8 cellular contexts compared by ENCODE assay signal in genomic region chr2:74458957-74459290, GRCh38. TPM values are rescaled to one million over a fixed set of nuclear protein-coding genes. Genes with fewer than 3 reads are reported as not detected.
A peak's percentile ranks its signal among the peaks of the same experiment; 100 is the strongest.
DNase-seq lines count a peak whose midpoint lies in the region; ATAC-seq, FAIRE-seq and TF ChIP-seq lines count a peak whose summit lies in the region.

No MANE protein-coding gene starts in this region.

- H3K4me3 Mint-ChIP-seq in activated CD4-positive, alpha-beta T cell treated with anti-CD3 and anti-CD28 coated beads, Interleukin-2, amount 10 ng/mL, durations not matched to agents 24 days and 14 days, result peak overlapping the region; percentile 100
- H3K4me3 Mint-ChIP-seq in activated naive CD8-positive, alpha-beta T cell treated with anti-CD3 and anti-CD28 coated beads, Interleukin-2, amount 10 ng/mL, durations not matched to agents 7 days and 5 days, result peak overlapping the region; percentile 99

- H3K4me3 ChIP-seq in kidney (ENCODE audit: low read length in 2 of 2), result peak overlapping the region; percentile 79 to 97

- no peaks in the 10 kb centered on the region for H3K27me3 Mint-ChIP-seq in activated CD4-positive, alpha-beta T cell treated with anti-CD3 and anti-CD28 coated beads, Interleukin-2, amount 10 ng/mL, durations not matched to agents 24 days and 14 days
- no peaks in the 10 kb centered on the region for H3K27me3 Mint-ChIP-seq in activated naive CD8-positive, alpha-beta T cell treated with anti-CD3 and anti-CD28 coated beads, Interleukin-2, amount 10 ng/mL, durations not matched to agents 7 days and 5 days

- H3K27ac ChIP-seq in kidney (ENCODE audit: low read depth in 2 of 2, low read length in 2 of 2), result no peak overlapping the region
- H3K27ac ChIP-seq in temporal lobe (ENCODE audit: low read depth, low read length), result peak overlapping the region; percentile 25

- peaks cover 12 to 26% of the 10 kb centered on the region in 2 donors for H3K4me1 ChIP-seq in kidney (ENCODE audit: control insufficient read depth in 1 of 2, insufficient read depth in 1 of 2, low read depth in 1 of 2, low read length in 2 of 2)

- TF ChIP-seq CTCF in kidney (IDR thresholded peaks at IDR 0.05; ENCODE audit: borderline replicate concordance, extremely low read depth, insufficient read depth), result no peak

- peak; percentile 77 for DNase-seq in activated CD4-positive, alpha-beta T cell treated with anti-CD3 and anti-CD28 coated beads, Interleukin-2, amount 10 ng/mL, durations not matched to agents 24 days and 14 days
- no peak for DNase-seq in activated CD4-positive, alpha-beta T cell treated with anti-CD3 and anti-CD28 coated beads, Interleukin-2, amount 50 U/mL, for 48 hours
- DNase-seq in activated naive CD8-positive, alpha-beta T cell treated with anti-CD3 and anti-CD28 coated beads, Interleukin-2, amount 10 ng/mL, durations not matched to agents 7 days and 5 days, result no peak
- no peak for DNase-seq in kidney
- DNase-seq in middle frontal gyrus (ENCODE audit: extremely low spot score, low spot score), result no peak
- no peak for DNase-seq in dedifferentiated amniotic fluid mesenchymal stem cell (ENCODE audit: extremely low spot score)

- H3K4me1 Mint-ChIP-seq in activated CD4-positive, alpha-beta T cell treated with anti-CD3 and anti-CD28 coated beads, Interleukin-2, amount 10 ng/mL, durations not matched to agents 24 days and 14 days, result peaks cover 54% of the 10 kb centered on the region
- peaks cover 49% of the 10 kb centered on the region for H3K4me1 Mint-ChIP-seq in activated naive CD8-positive, alpha-beta T cell treated with anti-CD3 and anti-CD28 coated beads, Interleukin-2, amount 10 ng/mL, durations not matched to agents 7 days and 5 days

- H3K9ac ChIP-seq in kidney (ENCODE audit: low read length in 2 of 2), result peak overlapping the region; percentile 56 to 71

- intact Hi-C loops in activated CD4-positive, alpha-beta T cell treated with anti-CD3 and anti-CD28 coated beads, Interleukin-2, amount 10 ng/mL, durations not matched to agents 24 days and 14 days (cut with micrococcal nuclease), result loop anchor here (1.0 to 5.0 kb wide), 3 partner anchors 13 to 1227 kb away; partner anchors contain the start of genes ALMS1, CCT7, MRPL53 and PRADC1
- intact Hi-C loops in kidney (cut with DNase I), result no loop called here

- POLR2A ChIA-PET in activated naive CD8-positive, alpha-beta T cell treated with anti-CD3 and anti-CD28 coated beads, Interleukin-2, amount 10 ng/mL, durations not matched to agents 7 days and 5 days (lab: Charles Lee), result interaction anchor here (1.0 to 6.7 kb wide), 15 partner anchors 10 to 722 kb away, joined by 3 to 58 read pairs (median 5); partner anchors contain the start of genes AUP1, C2orf81, CCDC142 and HTRA2

- peaks cover 49% of the 10 kb centered on the region for H3K36me3 Mint-ChIP-seq in activated CD4-positive, alpha-beta T cell treated with anti-CD3 and anti-CD28 coated beads, Interleukin-2, amount 10 ng/mL, durations not matched to agents 24 days and 14 days (ENCODE audit: low read depth)
- peaks cover 8% of the 10 kb centered on the region for H3K36me3 Mint-ChIP-seq in activated naive CD8-positive, alpha-beta T cell treated with anti-CD3 and anti-CD28 coated beads, Interleukin-2, amount 10 ng/mL, durations not matched to agents 7 days and 5 days

- peaks cover 0 to 3% of the 10 kb centered on the region in 2 donors for H3K36me3 ChIP-seq in kidney (ENCODE audit: control insufficient read depth in 1 of 2, insufficient read depth in 2 of 2, low read length in 2 of 2)

- no peak for FAIRE-seq in kidney (lab: Jason Lieb, UNC)

- H3K9me3 Mint-ChIP-seq in activated CD4-positive, alpha-beta T cell treated with anti-CD3 and anti-CD28 coated beads, Interleukin-2, amount 10 ng/mL, durations not matched to agents 24 days and 14 days, result no peaks in the 10 kb centered on the region
- H3K9me3 Mint-ChIP-seq in activated naive CD8-positive, alpha-beta T cell treated with anti-CD3 and anti-CD28 coated beads, Interleukin-2, amount 10 ng/mL, durations not matched to agents 7 days and 5 days, result no peaks in the 10 kb centered on the region

- no peak for ATAC-seq in activated naive CD8-positive, alpha-beta T cell treated with anti-CD3 and anti-CD28 coated beads, Interleukin-2, amount 10 ng/mL, durations not matched to agents 7 days and 5 days (ENCODE audit: low read depth)
- ATAC-seq in HG02870 (IDR thresholded peaks at IDR 0.05; ENCODE audit: unreplicated experiment), result no peak

- H3K27ac Mint-ChIP-seq in activated CD4-positive, alpha-beta T cell treated with anti-CD3 and anti-CD28 coated beads, Interleukin-2, amount 10 ng/mL, durations not matched to agents 24 days and 14 days, result peak overlapping the region; percentile 100
- peak overlapping the region; percentile 93 for H3K27ac Mint-ChIP-seq in activated naive CD8-positive, alpha-beta T cell treated with anti-CD3 and anti-CD28 coated beads, Interleukin-2, amount 10 ng/mL, durations not matched to agents 7 days and 5 days

- H3K9me3 ChIP-seq in kidney (ENCODE audit: control insufficient read depth in 1 of 2, low read length in 2 of 2), result no peaks in the 10 kb centered on the region

RNA-seq across cellular contexts. Expression of gene WBP1, which starts 0.7 kb away (rescaled TPM):
- 28.8 and 29.0 TPM in 2 replicates for total RNA-seq in activated CD4-positive, alpha-beta T cell treated with anti-CD3 and anti-CD28 coated beads, Interleukin-2, amount 10 ng/mL, durations not matched to agents 24 days and 14 days
- total RNA-seq in activated naive CD8-positive, alpha-beta T cell treated with anti-CD3 and anti-CD28 coated beads, Interleukin-2, amount 10 ng/mL, durations not matched to agents 7 days and 5 days, result 10 to 100 TPM; 66.8 to 69.6 TPM
- total RNA-seq in kidney (83.9 TPM), temporal lobe (18.4 TPM)
- polyA plus RNA-seq in kidney (ENCODE audit: insufficient read depth, low read depth, low replicate concordance), result 150 TPM

RNA-seq across cellular contexts. Expression of gene INO80B, which starts 4.0 kb away (rescaled TPM):
- total RNA-seq in activated CD4-positive, alpha-beta T cell treated with anti-CD3 and anti-CD28 coated beads, Interleukin-2, amount 10 ng/mL, durations not matched to agents 24 days and 14 days, result 51.8 and 54.5 TPM in 2 replicates
- total RNA-seq in activated naive CD8-positive, alpha-beta T cell treated with anti-CD3 and anti-CD28 coated beads, Interleukin-2, amount 10 ng/mL, durations not matched to agents 7 days and 5 days, result 10 to 100 TPM; 46.8 to 51.4 TPM
- total RNA-seq in kidney (44.2 TPM), temporal lobe (6.9 TPM)
- polyA plus RNA-seq in kidney (ENCODE audit: insufficient read depth, low read depth, low replicate concordance), result 37.0 TPM

RNA-seq across cellular contexts. Expression of gene MOGS, which starts 6.3 kb away (rescaled TPM):
- total RNA-seq in activated CD4-positive, alpha-beta T cell treated with anti-CD3 and anti-CD28 coated beads, Interleukin-2, amount 10 ng/mL, durations not matched to agents 24 days and 14 days, result 84.2 and 85.7 TPM in 2 replicates
- 10 to 100 TPM; 66.1 to 68.7 TPM for total RNA-seq in activated naive CD8-positive, alpha-beta T cell treated with anti-CD3 and anti-CD28 coated beads, Interleukin-2, amount 10 ng/mL, durations not matched to agents 7 days and 5 days
- total RNA-seq in kidney (51.9 TPM), temporal lobe (20.7 TPM)
- polyA plus RNA-seq in kidney (ENCODE audit: insufficient read depth, low read depth, low replicate concordance), result 27.5 TPM

RNA-seq across cellular contexts. Expression of gene MRPL53, which starts 13.6 kb away (rescaled TPM):
- 89.0 and 115 TPM in 2 replicates for total RNA-seq in activated CD4-positive, alpha-beta T cell treated with anti-CD3 and anti-CD28 coated beads, Interleukin-2, amount 10 ng/mL, durations not matched to agents 24 days and 14 days
- total RNA-seq in activated naive CD8-positive, alpha-beta T cell treated with anti-CD3 and anti-CD28 coated beads, Interleukin-2, amount 10 ng/mL, durations not matched to agents 7 days and 5 days, result 10 to 100 TPM; 91.6 to 92.1 TPM
- total RNA-seq in kidney, result 85.1 TPM
- 157 TPM for polyA plus RNA-seq in kidney (ENCODE audit: insufficient read depth, low read depth, low replicate concordance)
- total RNA-seq in temporal lobe, result 9.6 TPM

RNA-seq across cellular contexts. Expression of gene RTKN, which starts 17.2 kb away (rescaled TPM):
- 1.1 and 2.2 TPM in 2 replicates for total RNA-seq in activated CD4-positive, alpha-beta T cell treated with anti-CD3 and anti-CD28 coated beads, Interleukin-2, amount 10 ng/mL, durations not matched to agents 24 days and 14 days
- total RNA-seq in activated naive CD8-positive, alpha-beta T cell treated with anti-CD3 and anti-CD28 coated beads, Interleukin-2, amount 10 ng/mL, durations not matched to agents 7 days and 5 days, result 1 to 10 TPM in 1 of 2 experiments, under 1 TPM in 1; 0.80 to 1.8 TPM
- total RNA-seq in kidney (76.4 TPM), temporal lobe (3.4 TPM)
- 95.6 TPM for polyA plus RNA-seq in kidney (ENCODE audit: insufficient read depth, low read depth, low replicate concordance)
